Comparison of ENCODE assay signal across 1 cellular context in the genomic region with DNA sequence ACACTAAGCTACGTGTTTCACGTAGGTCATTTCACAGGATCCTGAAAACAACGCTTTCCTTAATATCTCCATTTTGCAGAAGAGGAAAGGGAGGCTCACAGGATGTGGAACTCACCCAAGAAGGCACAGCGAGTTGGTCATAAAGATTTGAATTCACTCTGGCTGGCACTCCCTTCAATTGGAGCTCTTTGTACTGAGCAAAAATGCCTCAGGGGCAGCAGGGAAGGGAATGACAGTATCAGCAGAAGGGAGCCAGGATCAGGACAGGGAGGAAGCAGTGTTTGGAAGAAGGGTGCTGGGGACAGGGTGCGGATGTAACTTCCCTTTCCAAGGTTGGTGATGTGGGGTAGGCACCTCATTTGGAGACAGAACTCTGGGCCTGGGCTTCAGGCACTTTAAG.
TF ChIP-seq lines count a peak whose summit lies in the region.

No MANE protein-coding gene starts in this region.

TF ChIP-seq in H1, 55 proteins besides CTCF, POLR2A, EP300 and RAD21:
- TF ChIP-seq E2F6 (IDR thresholded peaks at IDR 0.05) = no peak
- no peak for TF ChIP-seq YY1 (IDR thresholded peaks at IDR 0.05; ENCODE audit: low read depth, low read length)
- TF ChIP-seq JUND (IDR thresholded peaks at IDR 0.05; ENCODE audit: low read length) = no peak
- no peak for TF ChIP-seq SUZ12 (IDR thresholded peaks at IDR 0.05; ENCODE audit: low read length)
- no peak for TF ChIP-seq RFX5 (IDR thresholded peaks at IDR 0.05; ENCODE audit: borderline replicate concordance, low read depth, low read length)
- TF ChIP-seq JUN (IDR thresholded peaks at IDR 0.05; ENCODE audit: low read depth, low read length) = no peak
- TF ChIP-seq GTF2F1 (IDR thresholded peaks at IDR 0.05; ENCODE audit: borderline replicate concordance, low read depth, low read length) = no peak
- no peak for TF ChIP-seq BACH1 (IDR thresholded peaks at IDR 0.05; ENCODE audit: low read length)
- no peak for TF ChIP-seq TAF1 (IDR thresholded peaks at IDR 0.05; ENCODE audit: low read depth, low read length)
- no peak for TF ChIP-seq SIN3A (conservative IDR thresholded peaks at IDR 0.05 in 1 of 2, IDR thresholded peaks at IDR 0.05 in 1 of 2; ENCODE audit: low read depth in 1 of 2, low read length in 2 of 2)
- no peak for TF ChIP-seq MAFK (IDR thresholded peaks at IDR 0.05; ENCODE audit: low read depth, low read length)
- TF ChIP-seq SP1 (IDR thresholded peaks at IDR 0.05; ENCODE audit: low read depth, low read length) = no peak
- no peak for TF ChIP-seq CEBPB (IDR thresholded peaks at IDR 0.05; ENCODE audit: low read depth, low read length)
- no peak for TF ChIP-seq TBP (IDR thresholded peaks at IDR 0.05; ENCODE audit: low read depth, low read length)
TF ChIP-seq in H1: peak in this region for 0.
